ENCODE assay signal across 8 cellular contexts in the genomic region with DNA sequence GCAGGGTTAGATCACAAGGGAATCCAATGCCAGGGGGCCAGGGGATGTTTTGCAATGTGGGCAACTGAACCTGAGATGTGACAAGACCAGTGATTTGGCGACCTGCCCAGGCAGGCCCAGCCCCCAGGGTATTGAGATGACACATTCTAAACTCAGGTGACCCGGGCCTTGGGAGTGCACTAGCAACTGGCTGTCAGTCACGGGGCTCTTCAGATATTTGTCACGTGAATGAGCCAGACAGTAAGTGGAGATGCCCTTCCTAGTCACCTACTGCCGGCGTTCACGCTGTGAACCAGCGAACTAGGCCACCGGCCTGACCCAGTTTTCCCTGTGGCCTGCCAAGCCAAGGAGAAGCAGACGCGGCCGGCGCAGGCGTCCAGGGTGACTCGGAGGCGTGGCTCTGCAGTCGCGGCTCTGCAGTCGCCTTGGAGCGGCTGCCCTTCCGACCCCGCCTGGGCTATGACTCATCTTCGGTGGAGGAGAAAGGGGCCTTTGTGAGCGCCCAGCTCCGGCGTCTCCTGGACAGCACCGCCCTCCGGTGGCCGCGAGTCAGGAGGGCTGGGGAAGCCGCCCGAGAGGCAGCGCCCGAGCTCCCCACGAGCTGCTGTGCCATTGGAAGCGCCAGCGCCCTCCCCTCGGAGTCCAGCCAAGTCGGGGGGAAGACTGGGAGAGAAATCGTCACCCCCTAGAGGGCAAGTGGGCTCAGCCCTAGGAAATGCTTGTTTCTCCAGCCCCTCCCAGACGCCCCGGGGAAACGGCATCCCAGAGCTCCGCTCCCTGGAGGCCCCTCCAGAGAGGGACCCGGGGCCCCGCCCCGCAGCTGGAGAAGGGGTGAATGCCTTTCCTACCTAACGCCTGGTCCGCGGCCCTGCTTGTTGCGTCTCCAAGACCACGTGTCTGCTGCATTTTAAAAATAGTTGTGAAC. TPM values are rescaled to one million over a fixed set of nuclear protein-coding genes. Genes with fewer than 3 reads are reported as not detected.
DNase-seq lines count a peak whose midpoint lies in the region; ATAC-seq and TF ChIP-seq lines count a peak whose summit lies in the region.

No MANE protein-coding gene starts in this region.

- TF ChIP-seq EP300 in SK-N-SH (IDR thresholded peaks at IDR 0.05; ENCODE audit: borderline replicate concordance in 1 of 2, low read depth in 1 of 2, low read length in 1 of 2), result peak in 1 of 2 experiments; percentile 14; a peak in 1 of 4 replicates

- peak; percentile 94 for TF ChIP-seq RAD21 in SK-N-SH (IDR thresholded peaks at IDR 0.05; ENCODE audit: low read length)

- H3K9me3 ChIP-seq in SK-N-SH, result no peaks in the 10 kb centered on the region
- no peaks in the 10 kb centered on the region for H3K9me3 ChIP-seq in thymus (ENCODE audit: control insufficient read depth)

- no peaks in the 10 kb centered on the region for H3K36me3 Mint-ChIP-seq in activated naive CD4-positive, alpha-beta T cell treated with anti-CD3 and anti-CD28 coated beads, Interleukin-2, amount 50 U/mL, for 72 hours
- H3K36me3 Mint-ChIP-seq in glutamatergic neuron (ENCODE audit: unreplicated experiment) (no peaks in the 10 kb centered on the region), osteocyte (ENCODE audit: unreplicated experiment) (no peaks in the 10 kb centered on the region)

- POLR2A ChIA-PET in HEK293T (lab: Yijun Ruan, JAX), result interaction anchor here (0.6 to 1.9 kb wide), 11 partner anchors 12 to 267 kb away, joined by 3 to 17 read pairs (median 6); a partner anchor contains a TSS
- POLR2A ChIA-PET in SK-N-SH (lab: Yijun Ruan, JAX), result interaction anchor here (1.0 to 2.3 kb wide), 6 partner anchors 12 to 243 kb away, joined by 3 to 18 read pairs (median 6); a partner anchor contains a TSS

- WGBS in SK-N-SH (ENCODE audit: low lambda C conversion rate), result 2% methylated on average over 24 of the region's 52 CpGs
- WGBS in thymus, result 3% methylated on average over 52 of the region's 52 CpGs

- H2AFZ ChIP-seq in SK-N-SH (ENCODE audit: low read depth), result peak overlapping the region; percentile 94

- no peaks in the 10 kb centered on the region for H3K79me2 ChIP-seq in SK-N-SH (ENCODE audit: insufficient read depth)

- H3K27me3 ChIP-seq in SK-N-SH (ENCODE audit: insufficient read depth) (no peaks in the 10 kb centered on the region), thymus (ENCODE audit: control insufficient read depth, insufficient read depth) (no peaks in the 10 kb centered on the region)

- H4K20me1 ChIP-seq in SK-N-SH (ENCODE audit: insufficient read depth), result no peaks in the 10 kb centered on the region

- peak overlapping the region; percentile 83 for H3K4me3 Mint-ChIP-seq in glutamatergic neuron (ENCODE audit: unreplicated experiment)
- H3K4me3 Mint-ChIP-seq in osteocyte (ENCODE audit: unreplicated experiment), result peak overlapping the region; percentile 69

- H3K27me3 Mint-ChIP-seq in glutamatergic neuron (ENCODE audit: unreplicated experiment) (peaks cover 10% of the 10 kb centered on the region), osteocyte (ENCODE audit: unreplicated experiment) (no peaks in the 10 kb centered on the region)

- TF ChIP-seq CTCF in SK-N-SH (IDR thresholded peaks at IDR 0.05) (peak; percentile 88), glutamatergic neuron (IDR thresholded peaks at IDR 0.05; ENCODE audit: partially characterized antibody, unreplicated experiment) (peak; percentile 55), osteocyte (IDR thresholded peaks at IDR 0.05) (peak; percentile 95)

- H3F3A ChIP-seq in SK-N-SH (replicated peaks; ENCODE audit: insufficient read depth), result peaks cover 7% of the 10 kb centered on the region

- peak overlapping the region; percentile 45 to 64 for H3K4me3 ChIP-seq in SK-N-SH (ENCODE audit: low read depth in 2 of 2, low read length in 1 of 2)
- peak overlapping the region; percentile 49 for H3K4me3 ChIP-seq in thymus (ENCODE audit: low read length)

- H3K4me2 ChIP-seq in SK-N-SH, result peak overlapping the region; percentile 86

- CTCF ChIA-PET in HEK293T (lab: Yijun Ruan, JAX) (interaction anchor here (1.0 to 1.8 kb wide), 10 partner anchors 17 to 315 kb away, joined by 3 to 19 read pairs (median 3); no protein-coding TSS in a partner anchor), SK-N-SH (lab: Yijun Ruan, JAX) (interaction anchor here (0.5 to 4.7 kb wide), 46 partner anchors 9 to 738 kb away, joined by 3 to 125 read pairs (median 4); a partner anchor contains a TSS)

- H3K9me2 ChIP-seq in SK-N-SH, result no peaks in the 10 kb centered on the region

- H3K9ac ChIP-seq in SK-N-SH, result peak overlapping the region; percentile 75

- H3K36me3 ChIP-seq in SK-N-SH (replicated peaks in 1 of 2; ENCODE audit: control insufficient read depth in 1 of 2, insufficient read depth in 2 of 2, low read length in 1 of 2) (no peaks in the 10 kb centered on the region), thymus (ENCODE audit: control insufficient read depth, insufficient read depth) (no peaks in the 10 kb centered on the region)

- H3K4me1 ChIP-seq in SK-N-SH (ENCODE audit: control insufficient read depth in 1 of 2, insufficient read depth in 2 of 2, low read depth in 1 of 2, low read length in 1 of 2), result peaks cover 13 to 16% of the 10 kb centered on the region in 2 experiments; a peak in 2 of 4 replicates
- H3K4me1 ChIP-seq in thymus (ENCODE audit: control insufficient read depth, insufficient read depth, low read length), result peaks cover 9% of the 10 kb centered on the region

- DNase-seq in GM04504 (ENCODE audit: low read depth), result peak; percentile 95
- peak; percentile 79 for DNase-seq in HEK293T (ENCODE audit: extremely low spot score)
- peak; percentile 96 for DNase-seq in MV-4-11 (lab: John Stamatoyannopoulos, UW)
- peak; percentile 92 for DNase-seq in SK-N-SH
- peak; percentile 86 to 96 for DNase-seq in activated naive CD4-positive, alpha-beta T cell treated with anti-CD3 and anti-CD28 coated beads, Interleukin-2, amount 50 U/mL, for 72 hours (ENCODE audit: low spot score in 2 of 2)
- DNase-seq in glutamatergic neuron, result peak; percentile 96
- peak; percentile 98 for DNase-seq in osteocyte (ENCODE audit: extremely low spot score, unreplicated experiment)

- H3K27ac Mint-ChIP-seq in activated naive CD4-positive, alpha-beta T cell treated with anti-CD3 and anti-CD28 coated beads, Interleukin-2, amount 50 U/mL, for 72 hours, result peak overlapping the region; percentile 95 to 96
- H3K27ac Mint-ChIP-seq in glutamatergic neuron (ENCODE audit: unreplicated experiment) (peak overlapping the region; percentile 83), osteocyte (ENCODE audit: unreplicated experiment) (peak overlapping the region; percentile 86)

- no peaks in the 10 kb centered on the region for H3K9me3 Mint-ChIP-seq in activated naive CD4-positive, alpha-beta T cell treated with anti-CD3 and anti-CD28 coated beads, Interleukin-2, amount 50 U/mL, for 72 hours
- H3K9me3 Mint-ChIP-seq in glutamatergic neuron (ENCODE audit: unreplicated experiment) (peaks cover 5% of the 10 kb centered on the region), osteocyte (ENCODE audit: unreplicated experiment) (no peaks in the 10 kb centered on the region)

- H3K4me1 Mint-ChIP-seq in glutamatergic neuron (ENCODE audit: low read depth, unreplicated experiment) (peaks cover 11% of the 10 kb centered on the region), osteocyte (ENCODE audit: unreplicated experiment) (peaks cover 30% of the 10 kb centered on the region)

- H3K27ac ChIP-seq in SK-N-SH (ENCODE audit: low read depth in 2 of 2, low read length in 1 of 2), result peak overlapping the region; percentile 80 to 89
- peak overlapping the region; percentile 89 for H3K27ac ChIP-seq in thymus (ENCODE audit: low read depth)

- ATAC-seq in activated naive CD4-positive, alpha-beta T cell treated with anti-CD3 and anti-CD28 coated beads, Interleukin-2, amount 50 U/mL, for 72 hours, result peak; percentile 87 to 91

TF ChIP-seq in HEK293T, 16 proteins besides CTCF, POLR2A, EP300 and RAD21:
- TF ChIP-seq CTBP1 (IDR thresholded peaks at IDR 0.05; ENCODE audit: borderline replicate concordance), result no peak
- TF ChIP-seq L3MBTL2 (conservative IDR thresholded peaks at IDR 0.05), result peak; percentile 77
- TF ChIP-seq, protein P1, sequence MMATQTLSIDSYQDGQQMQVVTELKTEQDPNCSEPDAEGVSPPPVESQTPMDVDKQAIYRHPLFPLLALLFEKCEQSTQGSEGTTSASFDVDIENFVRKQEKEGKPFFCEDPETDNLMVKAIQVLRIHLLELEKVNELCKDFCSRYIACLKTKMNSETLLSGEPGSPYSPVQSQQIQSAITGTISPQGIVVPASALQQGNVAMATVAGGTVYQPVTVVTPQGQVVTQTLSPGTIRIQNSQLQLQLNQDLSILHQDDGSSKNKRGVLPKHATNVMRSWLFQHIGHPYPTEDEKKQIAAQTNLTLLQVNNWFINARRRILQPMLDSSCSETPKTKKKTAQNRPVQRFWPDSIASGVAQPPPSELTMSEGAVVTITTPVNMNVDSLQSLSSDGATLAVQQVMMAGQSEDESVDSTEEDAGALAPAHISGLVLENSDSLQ (IDR thresholded peaks at IDR 0.05), result peak; percentile 84

TF ChIP-seq in SK-N-SH, 30 proteins besides CTCF, POLR2A, EP300 and RAD21 (continues in another document):
- 0 out of 2 replicates have a peak, but pooled peaks have one; percentile 36 for TF ChIP-seq RCOR1 (IDR thresholded peaks at IDR 0.05; ENCODE audit: low read length)
- TF ChIP-seq ELF1 (IDR thresholded peaks at IDR 0.05), result no peak
- no peak for TF ChIP-seq GATA2 (CRISPR knock-in tag; IDR thresholded peaks at IDR 0.05)
- TF ChIP-seq, protein P2, sequence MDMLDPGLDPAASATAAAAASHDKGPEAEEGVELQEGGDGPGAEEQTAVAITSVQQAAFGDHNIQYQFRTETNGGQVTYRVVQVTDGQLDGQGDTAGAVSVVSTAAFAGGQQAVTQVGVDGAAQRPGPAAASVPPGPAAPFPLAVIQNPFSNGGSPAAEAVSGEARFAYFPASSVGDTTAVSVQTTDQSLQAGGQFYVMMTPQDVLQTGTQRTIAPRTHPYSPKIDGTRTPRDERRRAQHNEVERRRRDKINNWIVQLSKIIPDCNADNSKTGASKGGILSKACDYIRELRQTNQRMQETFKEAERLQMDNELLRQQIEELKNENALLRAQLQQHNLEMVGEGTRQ (IDR thresholded peaks at IDR 0.05; ENCODE audit: borderline replicate concordance, low read depth, low read length), result no peak
- TF ChIP-seq TEAD4 (IDR thresholded peaks at IDR 0.05; ENCODE audit: borderline replicate concordance, insufficient read depth), result peak; percentile 34; the same call in 1 of the 2 replicates
- peak; percentile 80 for TF ChIP-seq MXI1 (IDR thresholded peaks at IDR 0.05; ENCODE audit: low read depth, low read length)

RNA-seq across cellular contexts. Expression of a gene that starts 38.8 kb away (rescaled TPM):
- polyA plus RNA-seq in SK-N-SH (2012; rRNA removed) (204 and 261 TPM in 2 replicates), thymus (125 TPM)
- 68.2 and 73.8 TPM in 2 replicates for polyA plus RNA-seq in SK-N-SH (2012; cell fraction: cytosol; rRNA removed)
- polyA plus RNA-seq in SK-N-SH (2012; cell fraction: nucleus; rRNA removed), result 1,761 and 2,017 TPM in 2 replicates
- 100 to 1,000 TPM; 181 to 211 TPM for total RNA-seq in activated naive CD4-positive, alpha-beta T cell treated with anti-CD3 and anti-CD28 coated beads, Interleukin-2, amount 50 U/mL, for 72 hours
- total RNA-seq in glutamatergic neuron (ENCODE audit: unreplicated experiment) (633 TPM), osteocyte (168 and 179 TPM in 2 replicates)

Comparison
In these comparisons a context has a peak if more than half of its experiments do, and no peak if none do; other contexts are left out.
1. Peak in every context shown above with its lines: DNase-seq, ATAC-seq, H3K4me3 ChIP-seq and H3K27ac ChIP-seq.